29 cellular contexts compared by ENCODE assay signal in the genomic region with DNA sequence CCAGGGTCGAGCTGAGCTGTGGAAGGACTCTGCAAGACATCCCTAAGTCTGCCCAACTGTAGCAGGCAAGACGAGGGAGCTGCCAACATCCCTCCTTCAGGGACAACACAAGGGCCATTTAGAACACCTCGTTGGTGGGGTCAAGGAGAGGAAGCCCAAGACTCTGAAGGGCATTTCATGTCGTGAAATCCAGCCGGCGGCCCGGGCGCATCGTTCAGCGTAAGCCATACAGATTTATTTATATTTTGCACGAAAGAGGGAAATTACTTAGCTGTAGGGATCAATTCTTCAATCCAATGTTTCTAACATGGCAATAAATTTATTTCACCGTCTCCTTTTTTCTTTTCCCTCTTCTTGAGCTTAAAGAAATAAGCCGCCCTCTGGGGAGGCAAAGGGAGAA.
"Had no signal": no experiment of that assay in that cellular context is flagged by ENCODE, and none has a peak within 500 bp of the region (broad histone marks: within the 10 kb centered on the region; RNA-seq: fewer than 3 reads in every experiment).

No MANE protein-coding gene starts in this region.

- H3K36me3 ChIP-seq: adrenal gland, ascending aorta, brain microvascular endothelial cell, breast epithelium, cardiac muscle cell had no signal

- H3K27ac ChIP-seq: adrenal gland, ascending aorta, body of pancreas, brain microvascular endothelial cell, breast epithelium, cardiac muscle cell had no signal

- H3K9me3 ChIP-seq: adrenal gland, body of pancreas, breast epithelium had no signal

- H3K4me1 ChIP-seq: adrenal gland, ascending aorta, body of pancreas, breast epithelium had no signal

- H3K27me3 ChIP-seq: adrenal gland, ascending aorta, body of pancreas, brain microvascular endothelial cell, breast epithelium had no signal

- DNase-seq: activated effector memory CD4-positive, alpha-beta T cell treated with anti-CD3 and anti-CD28 coated beads, Interleukin-2, amount 50 U/mL, for 16 hours; activated effector memory CD4-positive, alpha-beta T cell treated with Interleukin-2 at 50 U/mL for 16 hours; activated gamma-delta T cell; activated gamma-delta T cell treated with Interleukin-2 at 50 U/mL for 16 hours; activated naive CD4-positive, alpha-beta T cell; activated naive CD4-positive, alpha-beta T cell treated with anti-CD3 and anti-CD28 coated beads for 36 hours; activated naive CD4-positive, alpha-beta T cell treated with anti-CD3 and anti-CD28 coated beads, Interleukin-2, amount 10 ng/mL, durations not matched to agents 7 days and 5 days; activated naive CD4-positive, alpha-beta T cell treated with anti-CD3 and anti-CD28 coated beads, Interleukin-2, amount 50 U/mL, for 16 hours; activated naive CD4-positive, alpha-beta T cell treated with Interleukin-2 at 50 U/mL for 16 hours; activated naive CD8-positive, alpha-beta T cell treated with anti-CD3 and anti-CD28 coated beads for 36 hours; activated naive CD8-positive, alpha-beta T cell treated with anti-CD3 and anti-CD28 coated beads, Interleukin-2, amount 10 ng/mL, durations not matched to agents 7 days and 5 days; activated naive CD8-positive, alpha-beta T cell treated with anti-CD3 and anti-CD28 coated beads, Interleukin-2, amount 50 U/mL, for 24 hours; activated T-cell treated with anti-CD3 and anti-CD28 coated beads, Interleukin-2, amount 50 U/mL, for 4 hours; activated T-cell treated with anti-CD3 and anti-CD28 coated beads, Interleukin-2, amount 50 U/mL, for 48 hours; activated T-cell treated with anti-CD3 and anti-CD28 coated beads, Interleukin-2, amount 50 U/mL, for 72 hours; adrenal gland; amniotic stem cell; amygdala; anterior cingulate cortex; aorta; body of pancreas; brain microvascular endothelial cell; central memory CD4-positive, alpha-beta T cell; cerebellar nuclear complex had no signal

- ATAC-seq: activated naive CD4-positive, alpha-beta T cell treated with anti-CD3 and anti-CD28 coated beads, Interleukin-2, amount 50 U/mL, for 72 hours; activated naive CD8-positive, alpha-beta T cell treated with anti-CD3 and anti-CD28 coated beads, Interleukin-2, amount 50 U/mL, for 24 hours; activated T-cell treated with anti-CD3 and anti-CD28 coated beads, Interleukin-2, amount 50 U/mL, for 4 hours; activated T-cell treated with anti-CD3 and anti-CD28 coated beads, Interleukin-2, amount 50 U/mL, for 72 hours; activated T-helper 17 cell treated with anti-CD3 and anti-CD28 coated beads, Interleukin-2, amount 50 U/mL, for 72 hours; body of pancreas had no signal

- H3K4me3 ChIP-seq: adrenal gland, ascending aorta, body of pancreas, breast epithelium, cardiac muscle cell had no signal
